Comparison of ENCODE assay signal across 1 cellular context in the genomic region with DNA sequence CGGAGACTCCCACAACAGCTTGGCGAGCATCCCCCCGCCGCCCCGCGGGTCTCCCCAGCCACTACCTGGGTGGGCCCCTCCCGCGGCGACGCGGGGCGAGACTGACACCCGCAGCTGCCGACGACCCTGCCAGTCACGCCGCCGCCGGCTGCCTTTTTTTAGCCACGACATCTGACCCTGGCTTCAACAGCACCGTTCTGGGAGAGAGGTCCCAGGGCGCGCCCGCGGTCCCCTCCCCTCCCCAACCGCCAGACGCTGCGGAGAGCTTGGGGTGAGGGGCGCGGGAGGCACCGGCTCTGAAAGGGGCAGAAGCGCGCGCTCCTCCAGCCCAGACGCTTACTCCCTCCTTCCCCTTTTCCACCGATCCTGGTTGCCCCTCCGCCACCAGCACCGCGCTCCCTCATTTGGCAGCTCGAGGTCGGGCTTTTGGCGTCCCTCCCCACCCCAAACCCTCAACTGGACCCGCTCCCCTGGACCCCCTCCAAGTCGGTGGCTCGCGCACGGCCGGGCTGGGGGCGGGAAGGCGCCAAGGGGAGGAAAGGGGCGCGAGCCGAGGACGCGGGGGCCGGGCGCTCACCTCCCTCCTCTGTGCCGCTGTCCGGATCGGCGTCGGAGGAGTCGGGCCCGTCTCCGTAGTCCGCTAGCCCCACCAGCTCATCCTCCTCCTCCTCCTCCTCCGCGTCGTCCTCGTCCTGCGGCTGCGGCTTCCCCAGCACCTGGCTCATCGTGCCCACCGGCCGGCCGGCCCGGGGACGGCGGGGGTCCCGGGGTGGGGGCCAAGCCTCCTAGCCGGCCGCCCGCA.
TF ChIP-seq lines count a peak whose summit lies in the region.

No MANE protein-coding gene starts in this region.

TF ChIP-seq in IMR-90, 13 proteins besides CTCF, POLR2A, EP300 and RAD21:
- no peak for TF ChIP-seq MAFK (IDR thresholded peaks at IDR 0.05; ENCODE audit: low read depth, low read length)
- TF ChIP-seq RCOR1 (IDR thresholded peaks at IDR 0.05; ENCODE audit: insufficient replicate concordance, low read length) = no peak
- TF ChIP-seq CHD1 (IDR thresholded peaks at IDR 0.05; ENCODE audit: low read depth, low read length) = no peak
- no peak for TF ChIP-seq CEBPB (IDR thresholded peaks at IDR 0.05; ENCODE audit: low read depth, low read length)
- no peak for TF ChIP-seq BHLHE40 (IDR thresholded peaks at IDR 0.05; ENCODE audit: low read depth, low read length)
- no peak for TF ChIP-seq NFE2L2 (IDR thresholded peaks at IDR 0.05; ENCODE audit: low read depth, low read length)
- TF ChIP-seq ELK1 (IDR thresholded peaks at IDR 0.05; ENCODE audit: borderline replicate concordance, low read depth, low read length) = no peak
- TF ChIP-seq MAZ (IDR thresholded peaks at IDR 0.05; ENCODE audit: borderline replicate concordance, low read depth, low read length) = no peak
- TF ChIP-seq RFX5 (IDR thresholded peaks at IDR 0.05; ENCODE audit: low read depth, low read length) = no peak
- TF ChIP-seq FOS (IDR thresholded peaks at IDR 0.05; ENCODE audit: low read depth, low read length) = no peak
- no peak for TF ChIP-seq SMC3 (IDR thresholded peaks at IDR 0.05; ENCODE audit: low read depth, low read length)
- no peak for TF ChIP-seq MXI1 (IDR thresholded peaks at IDR 0.05; ENCODE audit: borderline replicate concordance, low read depth, low read length)
- TF ChIP-seq USF2 (IDR thresholded peaks at IDR 0.05; ENCODE audit: low read depth, low read length) = no peak
TF ChIP-seq in IMR-90: peak in this region for 0.
